In the genomic region with DNA sequence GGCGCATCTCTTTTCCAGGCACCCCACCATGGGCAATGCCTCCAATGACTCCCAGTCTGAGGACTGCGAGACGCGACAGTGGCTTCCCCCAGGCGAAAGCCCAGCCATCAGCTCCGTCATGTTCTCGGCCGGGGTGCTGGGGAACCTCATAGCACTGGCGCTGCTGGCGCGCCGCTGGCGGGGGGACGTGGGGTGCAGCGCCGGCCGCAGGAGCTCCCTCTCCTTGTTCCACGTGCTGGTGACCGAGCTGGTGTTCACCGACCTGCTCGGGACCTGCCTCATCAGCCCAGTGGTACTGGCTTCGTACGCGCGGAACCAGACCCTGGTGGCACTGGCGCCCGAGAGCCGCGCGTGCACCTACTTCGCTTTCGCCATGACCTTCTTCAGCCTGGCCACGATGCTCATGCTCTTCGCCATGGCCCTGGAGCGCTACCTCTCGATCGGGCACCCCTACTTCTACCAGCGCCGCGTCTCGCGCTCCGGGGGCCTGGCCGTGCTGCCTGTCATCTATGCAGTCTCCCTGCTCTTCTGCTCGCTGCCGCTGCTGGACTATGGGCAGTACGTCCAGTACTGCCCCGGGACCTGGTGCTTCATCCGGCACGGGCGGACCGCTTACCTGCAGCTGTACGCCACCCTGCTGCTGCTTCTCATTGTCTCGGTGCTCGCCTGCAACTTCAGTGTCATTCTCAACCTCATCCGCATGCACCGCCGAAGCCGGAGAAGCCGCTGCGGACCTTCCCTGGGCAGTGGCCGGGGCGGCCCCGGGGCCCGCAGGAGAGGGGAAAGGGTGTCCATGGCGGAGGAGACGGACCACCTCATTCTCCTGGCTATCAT, we compare ENCODE assay signal across 9 cellular contexts. TPM values are rescaled to one million over a fixed set of nuclear protein-coding genes. Genes with fewer than 3 reads are reported as not detected.
A peak's percentile ranks its signal among the peaks of the same experiment; 100 is the strongest.
DNase-seq lines count a peak whose midpoint lies in the region; ATAC-seq, FAIRE-seq and TF ChIP-seq lines count a peak whose summit lies in the region.
"Had no signal": no experiment of that assay in that cellular context is flagged by ENCODE, and none has a peak within 500 bp of the region (broad histone marks: within the 10 kb centered on the region; RNA-seq: fewer than 3 reads in every experiment).

No MANE protein-coding gene starts in this region.

- intact Hi-C loops in activated CD4-positive, alpha-beta memory T cell treated with anti-CD3 and anti-CD28 coated beads for 36 hours (cut with micrococcal nuclease): loop anchor here (1.0 to 10.0 kb wide), 3 partner anchors 11 to 390 kb away; a partner anchor contains a TSS
- intact Hi-C loops in endothelial cell of umbilical vein (cut with micrococcal nuclease): loop anchor here (5.0 kb wide), 1 partner anchor 393 kb away; a partner anchor contains a TSS

- H2AFZ ChIP-seq in endothelial cell of umbilical vein (ENCODE audit: low read depth, low read length): peak overlapping the region; percentile 49

- in situ Hi-C loops in GM13976 (cut with MboI; ENCODE audit: low sequenced_read_pairs, unreplicated experiment): no loop called here

- no peaks in the 10 kb centered on the region for H3K9me3 ChIP-seq in endothelial cell of umbilical vein (replicated peaks; ENCODE audit: control insufficient read depth, insufficient read depth, low read length)
- H3K9me3 ChIP-seq in suprapubic skin: no peaks in the 10 kb centered on the region

- dilution Hi-C loops in endothelial cell of umbilical vein (cut with MboI; ENCODE audit: extremely low pct_ligation_motif_present, low sequenced_read_pairs): no loop called here

- DNase-seq in GM13976 (ENCODE audit: low spot score) (peak; percentile 52), HK-2 (ENCODE audit: unreplicated experiment) (peak; percentile 51), endothelial cell of umbilical vein (ENCODE audit: low read depth, low spot score) (peak; percentile 6), myocyte (ENCODE audit: low read depth) (peak; percentile 45), suprapubic skin (ENCODE audit: low spot score in 2 of 2) (peak; percentile 70 to 83), NCI-H446 (lab: John Stamatoyannopoulos, UW) (no peak)
- peak; percentile 55 for DNase-seq in activated CD4-positive, alpha-beta memory T cell treated with anti-CD3 and anti-CD28 coated beads for 36 hours

- WGBS in suprapubic skin: 5% methylated on average over 39 of the region's 67 CpGs

- TF ChIP-seq POLR2A in endothelial cell of umbilical vein (IDR thresholded peaks at IDR 0.05; ENCODE audit: low read depth, low read length) (no peak), suprapubic skin (IDR thresholded peaks at IDR 0.05) (no peak)

- TF ChIP-seq CTCF in GM13976 (IDR thresholded peaks at IDR 0.05; ENCODE audit: borderline replicate concordance, control extremely low read depth, extremely low read depth, insufficient read depth, missing control alignments) (no peak), endothelial cell of umbilical vein (IDR thresholded peaks at IDR 0.05; ENCODE audit: extremely low read depth in 1 of 2, insufficient read depth in 1 of 2, low read depth in 1 of 2, low read length in 2 of 2) (no peak), suprapubic skin (IDR thresholded peaks at IDR 0.05) (no peak)

- H3K4me3 Mint-ChIP-seq in activated CD4-positive, alpha-beta memory T cell treated with anti-CD3 and anti-CD28 coated beads for 36 hours: peak overlapping the region; percentile 97

- H3K27ac ChIP-seq in endothelial cell of umbilical vein (ENCODE audit: insufficient read depth, low read depth, low read length) (no peak overlapping the region), suprapubic skin (peak overlapping the region; percentile 42)

- H3K9me3 Mint-ChIP-seq in activated CD4-positive, alpha-beta memory T cell treated with anti-CD3 and anti-CD28 coated beads for 36 hours: no peaks in the 10 kb centered on the region

- peaks cover under 1% of the 10 kb centered on the region for H3K36me3 Mint-ChIP-seq in activated CD4-positive, alpha-beta memory T cell treated with anti-CD3 and anti-CD28 coated beads for 36 hours

- H3K36me3 ChIP-seq in endothelial cell of umbilical vein (ENCODE audit: control insufficient read depth in 2 of 2, extremely low read depth in 1 of 2, insufficient read depth in 2 of 2, low read length in 2 of 2) (no peaks in the 10 kb centered on the region), suprapubic skin (no peaks in the 10 kb centered on the region)

- peak; percentile 59 for FAIRE-seq in endothelial cell of umbilical vein (lab: Jason Lieb, UNC)
- FAIRE-seq: TTC549 had no signal

- no peaks in the 10 kb centered on the region for H3K79me2 ChIP-seq in endothelial cell of umbilical vein (ENCODE audit: control insufficient read depth, insufficient read depth, low read length)

- TF ChIP-seq EP300 in suprapubic skin (IDR thresholded peaks at IDR 0.05): no peak

- H3K4me1 Mint-ChIP-seq in activated CD4-positive, alpha-beta memory T cell treated with anti-CD3 and anti-CD28 coated beads for 36 hours (ENCODE audit: low read depth): peaks cover 71% of the 10 kb centered on the region

- no TSS peak for BruUV-seq in endothelial cell of umbilical vein (replicated peaks; lab: Mats Ljungman, UMichigan)

- POLR2A ChIA-PET in activated CD4-positive, alpha-beta memory T cell treated with anti-CD3 and anti-CD28 coated beads for 36 hours (lab: Charles Lee): interaction anchor here (1.0 to 3.5 kb wide), 7 partner anchors 9 to 238 kb away, joined by 3 to 23 read pairs (median 6); a partner anchor contains a TSS
- POLR2A ChIA-PET in endothelial cell of umbilical vein (lab: Charles Lee): no interaction called here

- H3K27me3 Mint-ChIP-seq in activated CD4-positive, alpha-beta memory T cell treated with anti-CD3 and anti-CD28 coated beads for 36 hours: peaks cover 6% of the 10 kb centered on the region

- H3K4me2 ChIP-seq in endothelial cell of umbilical vein (ENCODE audit: insufficient read depth, low read length): peak overlapping the region; percentile 75

- H3K9me1 ChIP-seq in endothelial cell of umbilical vein (replicated peaks; ENCODE audit: control insufficient read depth, extremely low read depth, insufficient read depth, low read length): no peaks in the 10 kb centered on the region

- H3K4me1 ChIP-seq in endothelial cell of umbilical vein (ENCODE audit: control insufficient read depth, extremely low read depth, insufficient read depth, low read length) (peaks cover 11% of the 10 kb centered on the region), suprapubic skin (peaks cover 29% of the 10 kb centered on the region)

- no peak for ATAC-seq in HG03097 (IDR thresholded peaks at IDR 0.05; ENCODE audit: low FRiP score, unreplicated experiment)

- peak overlapping the region; percentile 85 for H3K27ac Mint-ChIP-seq in activated CD4-positive, alpha-beta memory T cell treated with anti-CD3 and anti-CD28 coated beads for 36 hours

- H3K27me3 ChIP-seq in endothelial cell of umbilical vein (ENCODE audit: control insufficient read depth in 2 of 2, insufficient read depth in 2 of 2, low read length in 2 of 2) (peaks cover 54 to 73% of the 10 kb centered on the region in 2 experiments), suprapubic skin (peaks cover 22% of the 10 kb centered on the region)

- H3K4me3 ChIP-seq in endothelial cell of umbilical vein (replicated peaks in 1 of 3; ENCODE audit: insufficient read depth in 1 of 3, low read depth in 1 of 3, low read length in 3 of 3) (peak overlapping the region in 2 of 3 experiments; percentile 4 to 30), suprapubic skin (peak overlapping the region; percentile 53)

- CTCF ChIA-PET in activated CD4-positive, alpha-beta memory T cell treated with anti-CD3 and anti-CD28 coated beads for 36 hours (lab: Charles Lee): interaction anchor here (0.7 to 6.2 kb wide), 3 partner anchors 15 to 143 kb away, joined by 3 to 28 read pairs (median 18); no protein-coding TSS in a partner anchor
- CTCF ChIA-PET in endothelial cell of umbilical vein (lab: Charles Lee): no interaction called here

- no peak overlapping the region for H3K9ac ChIP-seq in endothelial cell of umbilical vein (replicated peaks; ENCODE audit: extremely low read depth, insufficient read depth, low read length)

- H4K20me1 ChIP-seq in endothelial cell of umbilical vein (replicated peaks; ENCODE audit: control insufficient read depth, extremely low read depth, insufficient read depth, low read length): no peaks in the 10 kb centered on the region

TF ChIP-seq in endothelial cell of umbilical vein, 7 proteins besides CTCF, POLR2A, EP300 and RAD21:
- TF ChIP-seq EZH2 (IDR thresholded peaks at IDR 0.05; ENCODE audit: borderline replicate concordance, low read depth, low read length, severe bottlenecking) (peak; percentile 82), POLR2AphosphoS5 (IDR thresholded peaks at IDR 0.05; ENCODE audit: insufficient read depth, low read depth, low read length) (no peak)

RNA-seq across cellular contexts. Expression of a gene that starts 0.6 kb away (rescaled TPM):
- 10 to 100 TPM; 10.7 to 12.9 TPM for total RNA-seq in activated CD4-positive, alpha-beta memory T cell treated with anti-CD3 and anti-CD28 coated beads for 36 hours
- total RNA-seq in endothelial cell of umbilical vein (not detected in 2 replicates), myocyte (13.2 and 18.2 TPM in 2 replicates), suprapubic skin (1 to 10 TPM in 1 of 4 donors, under 1 TPM in 3; 0.49 to 1.0 (median 0.68) TPM)
- polyA plus RNA-seq in endothelial cell of umbilical vein: not detected in 2 replicates
- polyA plus RNA-seq in endothelial cell of umbilical vein (2011; cell fraction: cytosol; rRNA removed): not detected in 2 replicates
- polyA plus RNA-seq in endothelial cell of umbilical vein (2011; cell fraction: nucleus; rRNA removed): not detected in 2 replicates
- polyA plus RNA-seq in endothelial cell of umbilical vein (2012): not detected in 2 replicates
- polyA minus RNA-seq in endothelial cell of umbilical vein: not detected in 2 replicates
- not detected for polyA minus RNA-seq in endothelial cell of umbilical vein (2011; cell fraction: cytosol; rRNA and poly(A)+ RNA removed)
- polyA minus RNA-seq in endothelial cell of umbilical vein (2011; cell fraction: nucleus; rRNA and poly(A)+ RNA removed): not detected in 2 replicates
- polyA plus RNA-seq in myocyte (2012): 0.54 TPM

RNA-seq across cellular contexts. Expression of a gene that starts 47.2 kb away (rescaled TPM):
- under 1 TPM; 0.12 TPM for total RNA-seq in activated CD4-positive, alpha-beta memory T cell treated with anti-CD3 and anti-CD28 coated beads for 36 hours
- total RNA-seq in endothelial cell of umbilical vein: not detected in 2 replicates
- polyA plus RNA-seq in endothelial cell of umbilical vein: not detected in 2 replicates
- polyA plus RNA-seq in endothelial cell of umbilical vein (2011; cell fraction: cytosol; rRNA removed): not detected in 2 replicates
- not detected in 2 replicates for polyA plus RNA-seq in endothelial cell of umbilical vein (2011; cell fraction: nucleus; rRNA removed)
- polyA plus RNA-seq in endothelial cell of umbilical vein (2012): not detected in 2 replicates
- polyA minus RNA-seq in endothelial cell of umbilical vein: not detected in 2 replicates
- polyA minus RNA-seq in endothelial cell of umbilical vein (2011; cell fraction: cytosol; rRNA and poly(A)+ RNA removed): not detected
- polyA minus RNA-seq in endothelial cell of umbilical vein (2011; cell fraction: nucleus; rRNA and poly(A)+ RNA removed): not detected in 2 replicates
- 0.16 TPM in 1 of 2 replicates, not detected in the other for total RNA-seq in myocyte
- not detected for polyA plus RNA-seq in myocyte (2012)
- total RNA-seq in suprapubic skin: 1 to 10 TPM in 2 of 4 donors, under 1 TPM in 2; 0.23 to 2.0 (median 1.1) TPM

Comparison
In these comparisons a context has a peak if more than half of its experiments do, and no peak if none do; other contexts are left out.
1. DNase-seq: peak in GM13976 (single experiment), HK-2 (single experiment), activated CD4-positive, alpha-beta memory T cell treated with anti-CD3 and anti-CD28 coated beads for 36 hours (single experiment), endothelial cell of umbilical vein (single experiment), myocyte (single experiment) and suprapubic skin (2 of 2); none in NCI-H446 (0 of 2).